13 cellular contexts compared by ENCODE assay signal in the genomic region with DNA sequence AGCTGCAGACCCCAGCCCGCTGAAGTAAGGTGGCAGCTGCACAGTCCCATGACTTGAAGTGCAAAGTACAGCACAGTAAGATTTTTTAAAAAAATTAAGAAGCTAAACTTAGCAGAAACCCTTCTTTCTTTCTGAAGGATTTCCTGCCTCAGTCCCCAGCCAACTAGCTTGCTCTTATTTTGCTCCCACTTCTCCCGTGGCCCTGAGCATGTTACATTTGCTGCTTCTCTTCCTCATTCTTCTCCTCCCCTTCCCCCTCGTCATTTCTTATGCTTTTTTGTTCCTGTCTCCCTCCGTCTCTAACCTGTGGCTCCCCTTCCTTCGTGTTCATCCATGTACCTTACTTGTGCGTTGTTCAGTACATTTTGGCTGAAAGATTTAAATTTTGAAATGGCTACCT.
DNase-seq lines count a peak whose midpoint lies in the region; ATAC-seq and TF ChIP-seq lines count a peak whose summit lies in the region.
"Had no signal": no experiment of that assay in that cellular context is flagged by ENCODE, and none has a peak within 500 bp of the region (broad histone marks: within the 10 kb centered on the region; RNA-seq: fewer than 3 reads in every experiment).

No MANE protein-coding gene starts in this region.

- ATAC-seq in left ventricle myocardium superior (peak; percentile 33), GM19463 (IDR thresholded peaks at IDR 0.05; ENCODE audit: unreplicated experiment) (no peak), GM21423 (IDR thresholded peaks at IDR 0.05; ENCODE audit: unreplicated experiment) (no peak), GM19467 (IDR thresholded peaks at IDR 0.05; ENCODE audit: unreplicated experiment) (no peak)
- ATAC-seq: activated CD4-positive, CD25-positive, alpha-beta regulatory T cell treated with anti-CD3 and anti-CD28 coated beads, Interleukin-2, amount 50 U/mL, for 24 hours; T-cell had no signal

- H3K9me3 ChIP-seq in Caco-2, result no peaks in the 10 kb centered on the region
- H3K9me3 ChIP-seq in adipocyte (ENCODE audit: control insufficient read depth, low read length), result no peaks in the 10 kb centered on the region
- no peaks in the 10 kb centered on the region for H3K9me3 ChIP-seq in skeletal muscle tissue (ENCODE audit: control insufficient read depth in 3 of 3, low read length in 3 of 3)

- H3K9ac ChIP-seq in adipocyte (ENCODE audit: low read length), result peak overlapping the region; percentile 31
- H3K9ac ChIP-seq in skeletal muscle tissue (ENCODE audit: low read depth in 1 of 3, low read length in 3 of 3), result no peak overlapping the region

- peaks cover 12% of the 10 kb centered on the region for H3K4me1 ChIP-seq in Caco-2
- H3K4me1 ChIP-seq in adipocyte (ENCODE audit: control insufficient read depth, insufficient read depth, low read length), result peaks cover 29% of the 10 kb centered on the region
- peaks cover 6 to 13% (median 11%) of the 10 kb centered on the region in 3 donors for H3K4me1 ChIP-seq in skeletal muscle tissue (ENCODE audit: control insufficient read depth in 3 of 3, insufficient read depth in 3 of 3, low read length in 3 of 3)

- H3K27ac Mint-ChIP-seq in Caco-2 (ENCODE audit: unreplicated experiment), result peak overlapping the region; percentile 75
- H3K27ac Mint-ChIP-seq in progenitor cell of endocrine pancreas, result no peak overlapping the region
- H3K27ac Mint-ChIP-seq: activated naive CD4-positive, alpha-beta T cell treated with anti-CD3 and anti-CD28 coated beads, Interleukin-2, amount 10 ng/mL, durations not matched to agents 7 days and 5 days; T-cell had no signal

- DNase-seq in Caco-2 (no peak), adipocyte (ENCODE audit: low read depth) (no peak), left ventricle myocardium superior (no peak), progenitor cell of endocrine pancreas (ENCODE audit: low spot score, unreplicated experiment) (no peak)
- DNase-seq: activated naive CD4-positive, alpha-beta T cell treated with anti-CD3 and anti-CD28 coated beads, Interleukin-2, amount 10 ng/mL, durations not matched to agents 7 days and 5 days; NCI-H1105 treated with DMSO at 0.1 percent for 48 hours; T-cell had no signal

- intact Hi-C loops in Caco-2 (cut with micrococcal nuclease; ENCODE audit: unreplicated experiment), result loop anchor here (2.0 kb wide), 2 partner anchors 123 to 133 kb away; a partner anchor contains a TSS
- intact Hi-C loops in left ventricle myocardium superior (cut with micrococcal nuclease), result no loop called here

- no peaks in the 10 kb centered on the region for H3K27me3 ChIP-seq in Caco-2 (replicated peaks; ENCODE audit: control insufficient read depth, insufficient read depth, low read length)
- no peaks in the 10 kb centered on the region for H3K27me3 ChIP-seq in adipocyte (replicated peaks; ENCODE audit: control insufficient read depth, insufficient read depth, low read length)
- no peaks in the 10 kb centered on the region for H3K27me3 ChIP-seq in skeletal muscle tissue (ENCODE audit: control insufficient read depth in 3 of 3, insufficient read depth in 3 of 3, low read length in 3 of 3)
- H3K27me3 ChIP-seq: cardiac muscle cell had no signal

- H3K4me1 Mint-ChIP-seq in Caco-2 (ENCODE audit: low read depth, unreplicated experiment) (peaks cover 13% of the 10 kb centered on the region), progenitor cell of endocrine pancreas (ENCODE audit: low read depth) (peaks cover 19% of the 10 kb centered on the region)
- H3K4me1 Mint-ChIP-seq: activated naive CD4-positive, alpha-beta T cell treated with anti-CD3 and anti-CD28 coated beads, Interleukin-2, amount 10 ng/mL, durations not matched to agents 7 days and 5 days had no signal

- H3K36me3 ChIP-seq in Caco-2 (ENCODE audit: control insufficient read depth, insufficient read depth, low read length) (no peaks in the 10 kb centered on the region), adipocyte (ENCODE audit: control insufficient read depth, insufficient read depth, low read length, severe bottlenecking) (peaks cover 2% of the 10 kb centered on the region), skeletal muscle tissue (ENCODE audit: control insufficient read depth in 3 of 3, insufficient read depth in 3 of 3, low read length in 3 of 3) (no peaks in the 10 kb centered on the region)
- H3K36me3 ChIP-seq: cardiac muscle cell had no signal

- H3K27me3 Mint-ChIP-seq in Caco-2 (ENCODE audit: insufficient read depth, unreplicated experiment) (no peaks in the 10 kb centered on the region), progenitor cell of endocrine pancreas (no peaks in the 10 kb centered on the region)

- TF ChIP-seq CTCF in Caco-2 (IDR thresholded peaks at IDR 0.05; ENCODE audit: insufficient read depth in 1 of 2, low read depth in 1 of 2, low read length in 1 of 2, severe bottlenecking in 1 of 2, unreplicated experiment in 1 of 2) (no peak), progenitor cell of endocrine pancreas (IDR thresholded peaks at IDR 0.05; ENCODE audit: unreplicated experiment) (no peak)

- H3K4me3 Mint-ChIP-seq in Caco-2 (ENCODE audit: unreplicated experiment) (no peak overlapping the region), progenitor cell of endocrine pancreas (ENCODE audit: low read depth) (no peak overlapping the region)
- H3K4me3 Mint-ChIP-seq: activated naive CD4-positive, alpha-beta T cell treated with anti-CD3 and anti-CD28 coated beads, Interleukin-2, amount 10 ng/mL, durations not matched to agents 7 days and 5 days; T-cell had no signal

- CTCF ChIA-PET in Caco-2 (lab: Charles Lee), result interaction anchor here (0.7 kb wide), 2 partner anchors 286 to 292 kb away, joined by 3 read pairs; no protein-coding TSS in a partner anchor

- POLR2A ChIA-PET in Caco-2 (lab: Charles Lee), result no interaction called here

- H3K4me3 ChIP-seq in Caco-2 (ENCODE audit: low read depth, low read length) (no peak overlapping the region), adipocyte (ENCODE audit: low read length) (no peak overlapping the region), skeletal muscle tissue (ENCODE audit: low read length in 3 of 3) (no peak overlapping the region)
- H3K4me3 ChIP-seq: cardiac muscle cell had no signal

- BruUV-seq in Caco-2 (replicated peaks; lab: Mats Ljungman, UMichigan), result no TSS peak

- H3K9me3 Mint-ChIP-seq in Caco-2 (ENCODE audit: unreplicated experiment), result no peaks in the 10 kb centered on the region
- no peaks in the 10 kb centered on the region for H3K9me3 Mint-ChIP-seq in progenitor cell of endocrine pancreas (ENCODE audit: low read depth)
- H3K9me3 Mint-ChIP-seq: activated naive CD4-positive, alpha-beta T cell treated with anti-CD3 and anti-CD28 coated beads, Interleukin-2, amount 10 ng/mL, durations not matched to agents 7 days and 5 days; T-cell had no signal

- H3K36me3 Mint-ChIP-seq in Caco-2 (ENCODE audit: insufficient read depth, unreplicated experiment), result peaks cover 25% of the 10 kb centered on the region
- H3K36me3 Mint-ChIP-seq in progenitor cell of endocrine pancreas (ENCODE audit: insufficient read depth), result no peaks in the 10 kb centered on the region
- H3K36me3 Mint-ChIP-seq: activated naive CD4-positive, alpha-beta T cell treated with anti-CD3 and anti-CD28 coated beads, Interleukin-2, amount 10 ng/mL, durations not matched to agents 7 days and 5 days; T-cell had no signal

- peak overlapping the region; percentile 47 for H3K27ac ChIP-seq in skeletal muscle tissue (ENCODE audit: low read depth, low read length)
- H3K27ac ChIP-seq: cardiac muscle cell had no signal
